Comparison of ENCODE assay signal across 8 cellular contexts in genomic region chr16:11497329-11497805, GRCh38.
DNase-seq lines count a peak whose midpoint lies in the region; ATAC-seq and TF ChIP-seq lines count a peak whose summit lies in the region.

No MANE protein-coding gene starts in this region.

- H3K27ac Mint-ChIP-seq in activated naive CD4-positive, alpha-beta T cell treated with anti-CD3 and anti-CD28 coated beads, Interleukin-2, amount 50 U/mL, for 24 hours: peak overlapping the region; percentile 6

- H3K4me3 Mint-ChIP-seq in activated naive CD4-positive, alpha-beta T cell treated with anti-CD3 and anti-CD28 coated beads, Interleukin-2, amount 50 U/mL, for 24 hours: no peak overlapping the region

- no peaks in the 10 kb centered on the region for H3K27me3 Mint-ChIP-seq in activated naive CD4-positive, alpha-beta T cell treated with anti-CD3 and anti-CD28 coated beads, Interleukin-2, amount 50 U/mL, for 24 hours

- no peak for TF ChIP-seq CTCF in 22Rv1 (IDR thresholded peaks at IDR 0.05)
- no peak for TF ChIP-seq CTCF in omental fat pad (IDR thresholded peaks at IDR 0.05)

- peak; percentile 67 for ATAC-seq in omental fat pad (ENCODE audit: low FRiP score)

- no peaks in the 10 kb centered on the region for H3K36me3 Mint-ChIP-seq in activated naive CD4-positive, alpha-beta T cell treated with anti-CD3 and anti-CD28 coated beads, Interleukin-2, amount 50 U/mL, for 24 hours

- H3K27ac ChIP-seq in 22Rv1: peak overlapping the region; percentile 62

- DNase-seq in GM04503 (ENCODE audit: low read depth) (peak; percentile 34), NCI-H2171 treated with DMSO at 0.1 percent for 48 hours (lab: John Stamatoyannopoulos, UW) (peak; percentile 89), glomerular visceral epithelial cell (ENCODE audit: extremely low spot score) (peak; percentile 90), omental fat pad (ENCODE audit: low spot score) (peak; percentile 37)
- DNase-seq in NK-92 treated with Interleukin-12 subunit alpha and Interleukin-12 subunit beta, amount 100 ng/mL, for 24 hours (lab: John Stamatoyannopoulos, UW): no peak
- DNase-seq in activated CD4-positive, alpha-beta T cell treated with anti-CD3 and anti-CD28 coated beads, Interleukin-2, amount 50 U/mL, for 4 hours: no peak

- peaks cover 34% of the 10 kb centered on the region for H3K4me1 Mint-ChIP-seq in activated naive CD4-positive, alpha-beta T cell treated with anti-CD3 and anti-CD28 coated beads, Interleukin-2, amount 50 U/mL, for 24 hours

- H3K9me3 Mint-ChIP-seq in activated naive CD4-positive, alpha-beta T cell treated with anti-CD3 and anti-CD28 coated beads, Interleukin-2, amount 50 U/mL, for 24 hours: no peaks in the 10 kb centered on the region

Comparison
In these comparisons a context has a peak if more than half of its experiments do, and no peak if none do; other contexts are left out.
1. DNase-seq: peak in GM04503 (single experiment), NCI-H2171 treated with DMSO at 0.1 percent for 48 hours (single experiment), glomerular visceral epithelial cell (single experiment) and omental fat pad (single experiment); none in NK-92 treated with Interleukin-12 subunit alpha and Interleukin-12 subunit beta, amount 100 ng/mL, for 24 hours (single experiment) and activated CD4-positive, alpha-beta T cell treated with anti-CD3 and anti-CD28 coated beads, Interleukin-2, amount 50 U/mL, for 4 hours (0 of 2).